In genomic region chr6:62516287-62517152, GRCh38 we compare ENCODE assay signal across 27 cellular contexts.
A peak's percentile ranks its signal among the peaks of the same experiment; 100 is the strongest.
DNase-seq lines count a peak whose midpoint lies in the region; ATAC-seq, FAIRE-seq and TF ChIP-seq lines count a peak whose summit lies in the region.
"Had no signal": no experiment of that assay in that cellular context is flagged by ENCODE, and none has a peak within 500 bp of the region (broad histone marks: within the 10 kb centered on the region; RNA-seq: fewer than 3 reads in every experiment).

No MANE protein-coding gene starts in this region.

- H3K27me3 Mint-ChIP-seq in osteocyte (ENCODE audit: unreplicated experiment): no peaks in the 10 kb centered on the region
- H3K27me3 Mint-ChIP-seq: activated T-cell treated with anti-CD3 and anti-CD28 coated beads, Interleukin-2, amount 50 U/mL, for 24 hours had no signal

- no peaks in the 10 kb centered on the region for H3K36me3 Mint-ChIP-seq in osteocyte (ENCODE audit: unreplicated experiment)
- H3K36me3 Mint-ChIP-seq: activated naive CD4-positive, alpha-beta T cell treated with anti-CD3 and anti-CD28 coated beads, Interleukin-2, amount 50 U/mL, for 72 hours; immature natural killer cell had no signal

- no peaks in the 10 kb centered on the region for H3K4me1 Mint-ChIP-seq in osteocyte (ENCODE audit: unreplicated experiment)

- H3K4me3 ChIP-seq in HUES64 (ENCODE audit: low read length) (peak overlapping the region; percentile 36), iPS-18a (ENCODE audit: low read length) (peak overlapping the region; percentile 26), heart right ventricle (no peak overlapping the region)
- H3K4me3 ChIP-seq: coronary artery, lower lobe of right lung, psoas muscle, spleen, thyroid gland had no signal

- no peaks in the 10 kb centered on the region for H3K36me3 ChIP-seq in HUES64 (ENCODE audit: insufficient read depth, low read length)
- no peaks in the 10 kb centered on the region for H3K36me3 ChIP-seq in iPS-18a (ENCODE audit: control insufficient read depth, low read depth, low read length)
- no peaks in the 10 kb centered on the region for H3K36me3 ChIP-seq in heart right ventricle
- H3K36me3 ChIP-seq: BE2C, brain microvascular endothelial cell, lower lobe of right lung, spleen, thyroid gland had no signal

- 15% methylated on average over 4 of the region's 7 CpGs for WGBS in HUES64
- WGBS in heart right ventricle, 2 donors: 20 to 23% methylated on average over 7 of the region's 7 CpGs

- H3K27me3 ChIP-seq in HUES64 (ENCODE audit: insufficient read depth, low read length) (no peaks in the 10 kb centered on the region), iPS-18a (ENCODE audit: control insufficient read depth, insufficient read depth, low read length) (no peaks in the 10 kb centered on the region), heart right ventricle (no peaks in the 10 kb centered on the region)
- H3K27me3 ChIP-seq: BE2C, brain microvascular endothelial cell, spleen, thyroid gland had no signal

- peak; percentile 14 for DNase-seq in SHP77 treated with DMSO at 0.1 percent for 48 hours (lab: John Stamatoyannopoulos, UW)
- DNase-seq in NCI-H526 (lab: John Stamatoyannopoulos, UW): no peak
- no peak for DNase-seq in RCC 7860 (ENCODE audit: low spot score)
- DNase-seq in heart right ventricle: no peak
- no peak for DNase-seq in osteocyte (ENCODE audit: extremely low spot score, unreplicated experiment)
- DNase-seq: activated CD4-positive, alpha-beta T cell treated with anti-CD3 and anti-CD28 coated beads, Interleukin-2, amount 50 U/mL, for 48 hours; activated T-cell treated with anti-CD3 and anti-CD28 coated beads, Interleukin-2, amount 50 U/mL, for 24 hours; BE2C; brain microvascular endothelial cell; DMS153; foreskin melanocyte; HFFc6; immature natural killer cell; lower lobe of right lung; NCI-H1092; NCI-H2081; NCI-H524 treated with DMSO at 0.1 percent for 48 hours; psoas muscle; spleen had no signal

- H3K9me3 Mint-ChIP-seq in osteocyte (ENCODE audit: unreplicated experiment): peaks cover 3% of the 10 kb centered on the region

- ATAC-seq in heart right ventricle: no peak
- ATAC-seq: activated naive CD4-positive, alpha-beta T cell treated with anti-CD3 and anti-CD28 coated beads, Interleukin-2, amount 50 U/mL, for 72 hours; HepG2; lower lobe of right lung; Panc1; psoas muscle had no signal

- H3K4me1 ChIP-seq in HUES64 (ENCODE audit: insufficient read depth, low read length) (peaks cover 32% of the 10 kb centered on the region), iPS-18a (ENCODE audit: control insufficient read depth, low read depth, low read length) (peaks cover 33% of the 10 kb centered on the region), heart right ventricle (no peaks in the 10 kb centered on the region)
- H3K4me1 ChIP-seq: BE2C, lower lobe of right lung, psoas muscle had no signal

- no peak overlapping the region for H3K27ac Mint-ChIP-seq in osteocyte (ENCODE audit: unreplicated experiment)
- H3K27ac Mint-ChIP-seq: activated naive CD4-positive, alpha-beta T cell treated with anti-CD3 and anti-CD28 coated beads, Interleukin-2, amount 50 U/mL, for 72 hours; activated T-cell treated with anti-CD3 and anti-CD28 coated beads, Interleukin-2, amount 50 U/mL, for 24 hours; HFFc6; immature natural killer cell had no signal

- H3K27ac ChIP-seq in HUES64 (ENCODE audit: low read depth, low read length): peak overlapping the region; percentile 98
- peak overlapping the region; percentile 68 for H3K27ac ChIP-seq in iPS-18a (ENCODE audit: low read length)
- H3K27ac ChIP-seq in heart right ventricle: no peak overlapping the region
- H3K27ac ChIP-seq: brain microvascular endothelial cell, coronary artery, epithelial cell of prostate, lower lobe of right lung, psoas muscle, spleen, thyroid gland had no signal

- H3K9ac ChIP-seq in HUES64 (ENCODE audit: low read depth, low read length) (peak overlapping the region; percentile 50), iPS-18a (ENCODE audit: low read length) (peak overlapping the region; percentile 30)

- TF ChIP-seq CTCF in heart right ventricle (IDR thresholded peaks at IDR 0.05) (no peak), osteocyte (IDR thresholded peaks at IDR 0.05) (no peak)

- intact Hi-C loops in heart right ventricle (cut with DNase I): no loop called here

- H3K9me3 ChIP-seq in HUES64 (ENCODE audit: insufficient read depth, low read depth, low read length) (no peaks in the 10 kb centered on the region), iPS-18a (ENCODE audit: control insufficient read depth, low read depth, low read length) (no peaks in the 10 kb centered on the region), heart right ventricle (peaks cover 0 to 6% (median 0%) of the 10 kb centered on the region in 11 donors)
- H3K9me3 ChIP-seq: BE2C, lower lobe of right lung, psoas muscle, spleen, thyroid gland had no signal

- no peak for FAIRE-seq in RCC 7860 (lab: Jason Lieb, UNC)
- FAIRE-seq: HepG2 had no signal

- H3K4me3 Mint-ChIP-seq in osteocyte (ENCODE audit: unreplicated experiment): no peak overlapping the region
- H3K4me3 Mint-ChIP-seq: activated T-cell treated with anti-CD3 and anti-CD28 coated beads, Interleukin-2, amount 50 U/mL, for 24 hours; HFFc6; immature natural killer cell had no signal

Comparison
In these comparisons a context has a peak if more than half of its experiments do, and no peak if none do; other contexts are left out.
1. H3K27ac ChIP-seq: peak in HUES64 (single experiment) and iPS-18a (single experiment); none in heart right ventricle (0 of 10).
2. H3K4me3 ChIP-seq: peak in HUES64 (single experiment) and iPS-18a (single experiment); none in heart right ventricle (0 of 10).